ENCODE assay signal across 19 cellular contexts in genomic region chr14:59282366-59282765, GRCh38.
DNase-seq lines count a peak whose midpoint lies in the region; ATAC-seq and TF ChIP-seq lines count a peak whose summit lies in the region.
"Had no signal": no experiment of that assay in that cellular context is flagged by ENCODE, and none has a peak within 500 bp of the region (broad histone marks: within the 10 kb centered on the region; RNA-seq: fewer than 3 reads in every experiment).

No MANE protein-coding gene starts in this region.

- POLR2A ChIA-PET in CD8-positive, alpha-beta memory T cell (lab: Charles Lee): no interaction called here

- H4K20me1 ChIP-seq in GM23248 (ENCODE audit: insufficient read depth): no peaks in the 10 kb centered on the region

- no peaks in the 10 kb centered on the region for H3K79me2 ChIP-seq in GM23248 (ENCODE audit: insufficient read depth)

- H3K9me3 ChIP-seq in GM23248 (ENCODE audit: low read depth) (no peaks in the 10 kb centered on the region), skeletal muscle satellite cell (replicated peaks; ENCODE audit: low read length) (peaks cover 3% of the 10 kb centered on the region)
- H3K9me3 ChIP-seq in CD8-positive, alpha-beta memory T cell (ENCODE audit: low read length): no peaks in the 10 kb centered on the region
- H3K9me3 ChIP-seq: lower lobe of right lung, psoas muscle, thyroid gland had no signal

- no peaks in the 10 kb centered on the region for H3K9me2 ChIP-seq in GM23248 (ENCODE audit: insufficient read depth)

- no peak overlapping the region for H2AFZ ChIP-seq in GM23248

- no peaks in the 10 kb centered on the region for H3K36me3 ChIP-seq in GM23248 (ENCODE audit: low read depth)
- H3K36me3 ChIP-seq in skeletal muscle satellite cell (ENCODE audit: insufficient read depth, low read length): no peaks in the 10 kb centered on the region
- H3K36me3 ChIP-seq in CD8-positive, alpha-beta memory T cell (ENCODE audit: insufficient read depth, low read length): no peaks in the 10 kb centered on the region
- H3K36me3 ChIP-seq: lower lobe of right lung, thyroid gland had no signal

- peak; percentile 89 for DNase-seq in GM23248
- DNase-seq in NB4 (ENCODE audit: low read depth): peak; percentile 34
- DNase-seq in activated CD4-positive, alpha-beta T cell treated with anti-CD3 and anti-CD28 coated beads for 48 hours: no peak
- no peak for DNase-seq in CD8-positive, alpha-beta memory T cell
- DNase-seq: activated CD4-positive, alpha-beta T cell treated with anti-CD3 and anti-CD28 coated beads, Interleukin-2, amount 10 ng/mL, durations not matched to agents 24 days and 14 days; activated naive CD8-positive, alpha-beta T cell treated with anti-CD3 and anti-CD28 coated beads for 36 hours; activated T-cell treated with anti-CD3 and anti-CD28 coated beads, Interleukin-2, amount 50 U/mL, for 1 hour; cerebellar nuclear complex; lower lobe of right lung; natural killer cell; NCI-H187; NCI-H69; psoas muscle; thyroid gland had no signal

- H3K4me1 Mint-ChIP-seq in CD8-positive, alpha-beta memory T cell: peaks cover 0 to 1% (median 0%) of the 10 kb centered on the region in 3 donors
- H3K4me1 Mint-ChIP-seq: activated naive CD8-positive, alpha-beta T cell treated with anti-CD3 and anti-CD28 coated beads for 36 hours; natural killer cell had no signal

- H3K4me3 ChIP-seq in GM23248 (no peak overlapping the region), NB4 (ENCODE audit: low read depth, low read length) (no peak overlapping the region), skeletal muscle satellite cell (ENCODE audit: low read length) (no peak overlapping the region)
- H3K4me3 ChIP-seq in CD8-positive, alpha-beta memory T cell (ENCODE audit: low read length): no peak overlapping the region
- H3K4me3 ChIP-seq: lower lobe of right lung, psoas muscle, thyroid gland had no signal

- no peak overlapping the region for H3K27ac Mint-ChIP-seq in CD8-positive, alpha-beta memory T cell
- H3K27ac Mint-ChIP-seq: activated CD4-positive, alpha-beta T cell treated with anti-CD3 and anti-CD28 coated beads, Interleukin-2, amount 10 ng/mL, durations not matched to agents 24 days and 14 days; activated naive CD8-positive, alpha-beta T cell treated with anti-CD3 and anti-CD28 coated beads for 36 hours; natural killer cell; T-helper 2 cell treated with Interferon-gamma antibody and Interleukin-4, amounts not matched to agents 5 μg/mL and 100 μg/mL, for 36 hours had no signal

- no peaks in the 10 kb centered on the region for H3K27me3 Mint-ChIP-seq in CD8-positive, alpha-beta memory T cell
- H3K27me3 Mint-ChIP-seq: activated naive CD8-positive, alpha-beta T cell treated with anti-CD3 and anti-CD28 coated beads for 36 hours had no signal

- TF ChIP-seq CTCF in NB4 (IDR thresholded peaks at IDR 0.05; ENCODE audit: low read depth, low read length): no peak

- H3K27ac ChIP-seq in GM23248: peak overlapping the region; percentile 85
- no peak overlapping the region for H3K27ac ChIP-seq in CD8-positive, alpha-beta memory T cell (ENCODE audit: low read depth, low read length)
- H3K27ac ChIP-seq: KMS-11, lower lobe of right lung, psoas muscle, thyroid gland had no signal

- peak overlapping the region; percentile 48 for H3K4me2 ChIP-seq in GM23248 (ENCODE audit: unreplicated experiment)
- peak overlapping the region; percentile 32 for H3K4me2 ChIP-seq in skeletal muscle satellite cell (ENCODE audit: low read length)
- H3K4me2 ChIP-seq: KMS-11 had no signal

- H3K36me3 Mint-ChIP-seq in CD8-positive, alpha-beta memory T cell: peaks cover 9 to 56% (median 17%) of the 10 kb centered on the region in 3 donors

- H3K4me3 Mint-ChIP-seq in CD8-positive, alpha-beta memory T cell: no peak overlapping the region
- H3K4me3 Mint-ChIP-seq: activated CD4-positive, alpha-beta T cell treated with anti-CD3 and anti-CD28 coated beads, Interleukin-2, amount 10 ng/mL, durations not matched to agents 24 days and 14 days; activated naive CD8-positive, alpha-beta T cell treated with anti-CD3 and anti-CD28 coated beads for 36 hours; natural killer cell; T-helper 2 cell treated with Interferon-gamma antibody and Interleukin-4, amounts not matched to agents 5 μg/mL and 100 μg/mL, for 36 hours had no signal

- WGBS in GM23248 (ENCODE audit: low coverage in 1 of 2, low lambda C conversion rate in 2 of 2, missing lambda C conversion rate in 2 of 2), 2 experiments: 6 to 13% methylated on average over 3 of the region's 3 CpGs

- H3K4me1 ChIP-seq in GM23248 (ENCODE audit: insufficient read depth) (peaks cover 60% of the 10 kb centered on the region), skeletal muscle satellite cell (ENCODE audit: control insufficient read depth, insufficient read depth, low read length) (peaks cover 49% of the 10 kb centered on the region)
- no peaks in the 10 kb centered on the region for H3K4me1 ChIP-seq in CD8-positive, alpha-beta memory T cell (ENCODE audit: insufficient read depth, low read length)
- H3K4me1 ChIP-seq: psoas muscle, thyroid gland had no signal

- H3K27me3 ChIP-seq in GM23248 (replicated peaks; ENCODE audit: insufficient read depth): no peaks in the 10 kb centered on the region
- no peaks in the 10 kb centered on the region for H3K27me3 ChIP-seq in skeletal muscle satellite cell (ENCODE audit: control insufficient read depth, insufficient read depth, low read length)
- no peaks in the 10 kb centered on the region for H3K27me3 ChIP-seq in CD8-positive, alpha-beta memory T cell (ENCODE audit: insufficient read depth, low read length, poor library complexity, severe bottlenecking)
- H3K27me3 ChIP-seq: thyroid gland had no signal

- CTCF ChIA-PET in CD8-positive, alpha-beta memory T cell (lab: Charles Lee): no interaction called here

- peak; percentile 75 for ATAC-seq in esophagus mucosa
- ATAC-seq in GM21381 (IDR thresholded peaks at IDR 0.05; ENCODE audit: unreplicated experiment): no peak
- ATAC-seq: natural killer cell had no signal

- in situ Hi-C loops in GM23248 (cut with MboI): no loop called here

- peaks cover 56% of the 10 kb centered on the region for H3F3A ChIP-seq in GM23248 (ENCODE audit: insufficient read depth)

- peak overlapping the region; percentile 43; the same call in 1 of the 2 replicates for H3K9ac ChIP-seq in GM23248
- no peak overlapping the region for H3K9ac ChIP-seq in skeletal muscle satellite cell (ENCODE audit: low read depth, low read length)
- H3K9ac ChIP-seq: KMS-11 had no signal

- TF ChIP-seq POLR2A in NB4 (IDR thresholded peaks at IDR 0.05; ENCODE audit: extremely low read depth, insufficient read length): no peak

- H3K9me3 Mint-ChIP-seq in CD8-positive, alpha-beta memory T cell: peaks cover 0 to 19% (median 14%) of the 10 kb centered on the region in 5 donors

Comparison
In these comparisons a context has a peak if more than half of its experiments do, and no peak if none do; other contexts are left out.
1. DNase-seq: peak in GM23248 (single experiment) and NB4 (single experiment); none in activated CD4-positive, alpha-beta T cell treated with anti-CD3 and anti-CD28 coated beads for 48 hours (single experiment) and CD8-positive, alpha-beta memory T cell (0 of 5).